29 cellular contexts compared by ENCODE assay signal in genomic region chr11:2846056-2846455, GRCh38. TPM values are rescaled to one million over a fixed set of nuclear protein-coding genes. Genes with fewer than 3 reads are reported as not detected.
DNase-seq lines count a peak whose midpoint lies in the region; ATAC-seq lines count a peak whose summit lies in the region.
"Had no signal": no experiment of that assay in that cellular context is flagged by ENCODE, and none has a peak within 500 bp of the region (broad histone marks: within the 10 kb centered on the region; RNA-seq: fewer than 3 reads in every experiment).

No MANE protein-coding gene starts in this region.

- in situ Hi-C loops in GM23248 (cut with MboI): no loop called here

- H3K56ac ChIP-seq in mesendoderm (ENCODE audit: low read length): no peak overlapping the region

- no peak overlapping the region for H3K4me3 Mint-ChIP-seq in central memory CD8-positive, alpha-beta T cell
- H3K4me3 Mint-ChIP-seq: activated T-cell treated with anti-CD3 and anti-CD28 coated beads, Interleukin-2, amount 50 U/mL, for 4 hours; brain; HFFc6; neural crest cell; stimulated activated naive B cell treated with anti-CD40 and anti-IgM and Interleukin-4, amounts not matched to agents 10 μg/mL and 1 μg/mL and 100 μg/mL, for 72 hours; T-helper 2 cell treated with Interferon-gamma antibody and Interleukin-4, amounts not matched to agents 5 μg/mL and 100 μg/mL, for 36 hours had no signal

- H3K4me1 Mint-ChIP-seq in central memory CD8-positive, alpha-beta T cell: peaks cover 4% of the 10 kb centered on the region
- H3K4me1 Mint-ChIP-seq: stimulated activated naive B cell treated with anti-CD40 and anti-IgM and Interleukin-4, amounts not matched to agents 10 μg/mL and 1 μg/mL and 100 μg/mL, for 72 hours had no signal

- H3K4me3 ChIP-seq in GM23248: no peak overlapping the region
- no peak overlapping the region for H3K4me3 ChIP-seq in mesendoderm (ENCODE audit: low read length)
- H3K4me3 ChIP-seq: heart left ventricle, suprapubic skin had no signal

- peak overlapping the region; percentile 44 for H3K27ac Mint-ChIP-seq in central memory CD8-positive, alpha-beta T cell (ENCODE audit: low read depth)
- H3K27ac Mint-ChIP-seq: brain; HFFc6; T-helper 2 cell treated with Interferon-gamma antibody and Interleukin-4, amounts not matched to agents 5 μg/mL and 100 μg/mL, for 36 hours had no signal

- H2BK15ac ChIP-seq in mesendoderm (replicated peaks; ENCODE audit: low read depth): no peak overlapping the region

- H4K8ac ChIP-seq in mesendoderm (ENCODE audit: low read depth, low read length): no peak overlapping the region

- DNase-seq in GM23248 (peak; percentile 20), OCI-M1 (lab: John Stamatoyannopoulos, UW) (peak; percentile 27), mesendoderm (peak; percentile 79), NCI-H187 treated with DMSO at 0.1 percent for 48 hours (lab: John Stamatoyannopoulos, UW) (no peak), HuH-7.5 (ENCODE audit: low spot score) (no peak)
- DNase-seq in central memory CD8-positive, alpha-beta T cell (ENCODE audit: low spot score in 2 of 2): no peak
- DNase-seq: activated CD4-positive, alpha-beta T cell treated with anti-CD3 and anti-CD28 coated beads for 48 hours; activated T-cell treated with anti-CD3 and anti-CD28 coated beads, Interleukin-2, amount 50 U/mL, for 4 hours; DMS79 treated with DMSO at 0.1 percent for 48 hours; effector memory CD4-positive, alpha-beta T cell; foreskin fibroblast; heart left ventricle; HFFc6; left cardiac atrium; mammary epithelial cell; NCI-H2081 treated with DMSO at 0.1 percent for 48 hours; NCI-H345; NCI-H774; stimulated activated CD4-positive, alpha-beta T cell treated with anti-CD3 and anti-CD28 coated beads, Interleukin-4, amount 100 ng/mL, for 4 hours; stimulated activated naive B cell treated with anti-CD40 and anti-IgM and Interleukin-4, amounts not matched to agents 10 μg/mL and 1 μg/mL and 100 μg/mL, for 72 hours; WERI-Rb-1 had no signal

- WGBS in GM23248 (ENCODE audit: low coverage in 1 of 2, low lambda C conversion rate in 2 of 2, missing lambda C conversion rate in 2 of 2), 2 experiments: 71 to 72% methylated on average over 16 to 17 of the region's 17 CpGs
- no CpG with 5 or more reads among the region's 17 CpGs for WGBS in mesendoderm (ENCODE audit: extremely low coverage, insufficient coverage, low lambda C conversion rate)

- H3K9me2 ChIP-seq in GM23248 (ENCODE audit: insufficient read depth): no peaks in the 10 kb centered on the region

- H2BK5ac ChIP-seq in mesendoderm (ENCODE audit: low read length): no peak overlapping the region

- H3K4me2 ChIP-seq in GM23248 (ENCODE audit: unreplicated experiment) (no peak overlapping the region), mesendoderm (ENCODE audit: low read length) (no peak overlapping the region)

- no peaks in the 10 kb centered on the region for H3K9me3 ChIP-seq in GM23248 (ENCODE audit: low read depth)
- H3K9me3 ChIP-seq: heart left ventricle, suprapubic skin had no signal

- H3K4me1 ChIP-seq in GM23248 (ENCODE audit: insufficient read depth) (no peaks in the 10 kb centered on the region), mesendoderm (ENCODE audit: control insufficient read depth, low read depth, low read length) (peaks cover 4% of the 10 kb centered on the region)
- H3K4me1 ChIP-seq: heart left ventricle had no signal

- H2BK120ac ChIP-seq in mesendoderm (ENCODE audit: low read depth, low read length): no peak overlapping the region

- no peak overlapping the region for H4K5ac ChIP-seq in mesendoderm (ENCODE audit: low read length)

- H3K79me1 ChIP-seq in mesendoderm (ENCODE audit: low read length): no peaks in the 10 kb centered on the region

- no peak overlapping the region for H3K9ac ChIP-seq in GM23248
- H3K9ac ChIP-seq in mesendoderm (ENCODE audit: low read length): no peak overlapping the region

- no peak overlapping the region for H3K18ac ChIP-seq in mesendoderm (ENCODE audit: low read length)

- H3K27me3 ChIP-seq in GM23248 (replicated peaks; ENCODE audit: insufficient read depth) (no peaks in the 10 kb centered on the region), mesendoderm (ENCODE audit: insufficient read depth, low read length, poor library complexity) (no peaks in the 10 kb centered on the region)
- H3K27me3 ChIP-seq: heart left ventricle, suprapubic skin had no signal

- no peak overlapping the region for H3K4ac ChIP-seq in mesendoderm (ENCODE audit: low read depth, low read length)

- no peak for ATAC-seq in central memory CD8-positive, alpha-beta T cell (replicated peaks; ENCODE audit: extremely low read depth, poor library complexity, severe bottlenecking)
- no peak for ATAC-seq in GM18502 (IDR thresholded peaks at IDR 0.05; ENCODE audit: poor library complexity, unreplicated experiment)
- no peak for ATAC-seq in GM21529 (IDR thresholded peaks at IDR 0.05; ENCODE audit: unreplicated experiment)
- ATAC-seq: activated T-cell treated with anti-CD3 and anti-CD28 coated beads, Interleukin-2, amount 50 U/mL, for 4 hours; heart left ventricle; left cardiac atrium; sciatic nerve; stimulated activated naive B cell treated with anti-CD40 and anti-IgM and Interleukin-4, amounts not matched to agents 10 μg/mL and 1 μg/mL and 100 μg/mL, for 72 hours had no signal

- H3K27ac ChIP-seq in GM23248 (no peak overlapping the region), mesendoderm (ENCODE audit: low read depth, low read length) (no peak overlapping the region)
- H3K27ac ChIP-seq: C4-2B, heart left ventricle, suprapubic skin, WERI-Rb-1 had no signal

- H4K20me1 ChIP-seq in GM23248 (ENCODE audit: insufficient read depth): no peaks in the 10 kb centered on the region

- no peak overlapping the region for H3K23ac ChIP-seq in mesendoderm (ENCODE audit: low read length)

- no peaks in the 10 kb centered on the region for H3K9me3 Mint-ChIP-seq in central memory CD8-positive, alpha-beta T cell
- H3K9me3 Mint-ChIP-seq: activated T-cell treated with anti-CD3 and anti-CD28 coated beads, Interleukin-2, amount 50 U/mL, for 4 hours; HFFc6; neural crest cell; stimulated activated naive B cell treated with anti-CD40 and anti-IgM and Interleukin-4, amounts not matched to agents 10 μg/mL and 1 μg/mL and 100 μg/mL, for 72 hours; T-helper 2 cell treated with Interferon-gamma antibody and Interleukin-4, amounts not matched to agents 5 μg/mL and 100 μg/mL, for 36 hours had no signal

- H3K36me3 Mint-ChIP-seq in central memory CD8-positive, alpha-beta T cell (ENCODE audit: insufficient read depth): no peaks in the 10 kb centered on the region
- H3K36me3 Mint-ChIP-seq: brain; stimulated activated naive B cell treated with anti-CD40 and anti-IgM and Interleukin-4, amounts not matched to agents 10 μg/mL and 1 μg/mL and 100 μg/mL, for 72 hours had no signal

- no peaks in the 10 kb centered on the region for H3F3A ChIP-seq in GM23248 (ENCODE audit: insufficient read depth)

- H3K27me3 Mint-ChIP-seq in central memory CD8-positive, alpha-beta T cell: no peaks in the 10 kb centered on the region
- H3K27me3 Mint-ChIP-seq: stimulated activated naive B cell treated with anti-CD40 and anti-IgM and Interleukin-4, amounts not matched to agents 10 μg/mL and 1 μg/mL and 100 μg/mL, for 72 hours had no signal

- H3K36me3 ChIP-seq in GM23248 (ENCODE audit: low read depth): no peaks in the 10 kb centered on the region
- H3K36me3 ChIP-seq in mesendoderm (ENCODE audit: control insufficient read depth, insufficient read depth, low read length): no peaks in the 10 kb centered on the region
- H3K36me3 ChIP-seq: heart left ventricle, suprapubic skin, WERI-Rb-1 had no signal

- H2AK5ac ChIP-seq in mesendoderm (ENCODE audit: low read length): no peak overlapping the region

- H3K79me2 ChIP-seq in GM23248 (ENCODE audit: insufficient read depth) (no peaks in the 10 kb centered on the region), mesendoderm (ENCODE audit: control insufficient read depth, insufficient read depth, low read length) (no peaks in the 10 kb centered on the region)

- H2AFZ ChIP-seq in GM23248: no peak overlapping the region

RNA-seq across cellular contexts. Expression of gene CDKN1C, which starts 39.5 kb away (rescaled TPM):
- 0.43 TPM in 1 of 2 replicates, not detected in the other for total RNA-seq in GM23248 (2014; rRNA removed; shearing (Covaris generic))
- polyA plus RNA-seq in GM23248 (2016; fragmentation: Nextera tagmentation; extraction: Ambion mirVana): 0.38 and 1.2 TPM in 2 replicates
- 4.1 TPM for polyA plus RNA-seq in mesendoderm (2013, experiment 1 of 2)
- polyA plus RNA-seq in mesendoderm (2013, experiment 2 of 2): 4.4 TPM

Comparison
In these comparisons a context has a peak if more than half of its experiments do, and no peak if none do; other contexts are left out.
1. DNase-seq: peak in GM23248 (single experiment), OCI-M1 (single experiment) and mesendoderm (single experiment); none in central memory CD8-positive, alpha-beta T cell (0 of 2), NCI-H187 treated with DMSO at 0.1 percent for 48 hours (single experiment) and HuH-7.5 (single experiment).